ENCODE assay signal across 8 cellular contexts in genomic region chr12:107317751-107318553, GRCh38.
A peak's percentile ranks its signal among the peaks of the same experiment; 100 is the strongest.
DNase-seq lines count a peak whose midpoint lies in the region; ATAC-seq and TF ChIP-seq lines count a peak whose summit lies in the region.

No MANE protein-coding gene starts in this region.

- no peaks in the 10 kb centered on the region for H3K9me3 ChIP-seq in CD8-positive, alpha-beta T cell (ENCODE audit: low read length)
- H3K9me3 ChIP-seq in PC-3 (ENCODE audit: low read length): no peaks in the 10 kb centered on the region

- H3K36me3 ChIP-seq in CD8-positive, alpha-beta T cell (ENCODE audit: insufficient read depth, low read length): no peaks in the 10 kb centered on the region
- H3K36me3 ChIP-seq in PC-3 (ENCODE audit: low read depth, low read length): no peaks in the 10 kb centered on the region

- POLR2A ChIA-PET in CD8-positive, alpha-beta T cell (lab: Charles Lee): interaction anchor here (0.9 to 4.4 kb wide), 4 partner anchors 8 to 54 kb away, joined by 3 to 76 read pairs (median 8); no protein-coding TSS in a partner anchor
- POLR2A ChIA-PET in PC-3 (lab: Charles Lee; ENCODE audit: unreplicated experiment): no interaction called here

- no peaks in the 10 kb centered on the region for H3F3A ChIP-seq in PC-3 (ENCODE audit: low read length, unreplicated experiment)

- H3K4me3 Mint-ChIP-seq in CD8-positive, alpha-beta T cell: peak overlapping the region; percentile 87
- H3K4me3 Mint-ChIP-seq in natural killer cell treated with Interleukin-12 subunit alpha and Interleukin-12 subunit beta and Interleukin-15 and Interleukin-18, amount 100 ng/mL, for 72 hours: peak overlapping the region; percentile 87
- peak overlapping the region; percentile 74 to 81 for H3K4me3 Mint-ChIP-seq in stimulated activated naive B cell treated with anti-CD40 and anti-IgM and Interleukin-4, amounts not matched to agents 10 μg/mL and 1 μg/mL and 100 μg/mL, for 72 hours

- no peaks in the 10 kb centered on the region for H3K27me3 ChIP-seq in CD8-positive, alpha-beta T cell (ENCODE audit: insufficient read depth, low read length)
- peaks cover 12% of the 10 kb centered on the region; the same call in 1 of the 2 replicates for H3K27me3 ChIP-seq in PC-3 (ENCODE audit: low read length)

- CTCF ChIA-PET in CD8-positive, alpha-beta T cell (lab: Charles Lee): interaction anchor here (0.6 to 5.6 kb wide), 14 partner anchors 8 to 299 kb away, joined by 3 to 65 read pairs (median 3); no protein-coding TSS in a partner anchor
- CTCF ChIA-PET in PC-3 (lab: Charles Lee): no interaction called here

- H3K36me3 Mint-ChIP-seq in CD8-positive, alpha-beta T cell: peaks cover 11% of the 10 kb centered on the region
- H3K36me3 Mint-ChIP-seq in natural killer cell treated with Interleukin-12 subunit alpha and Interleukin-12 subunit beta and Interleukin-15 and Interleukin-18, amount 100 ng/mL, for 72 hours: no peaks in the 10 kb centered on the region
- H3K36me3 Mint-ChIP-seq in stimulated activated naive B cell treated with anti-CD40 and anti-IgM and Interleukin-4, amounts not matched to agents 10 μg/mL and 1 μg/mL and 100 μg/mL, for 72 hours: no peaks in the 10 kb centered on the region

- no peaks in the 10 kb centered on the region for H3K27me3 Mint-ChIP-seq in CD8-positive, alpha-beta T cell (ENCODE audit: low read depth)
- H3K27me3 Mint-ChIP-seq in natural killer cell treated with Interleukin-12 subunit alpha and Interleukin-12 subunit beta and Interleukin-15 and Interleukin-18, amount 100 ng/mL, for 72 hours: peaks cover 19 to 21% of the 10 kb centered on the region in 2 donors
- peaks cover 38 to 81% of the 10 kb centered on the region in 2 donors for H3K27me3 Mint-ChIP-seq in stimulated activated naive B cell treated with anti-CD40 and anti-IgM and Interleukin-4, amounts not matched to agents 10 μg/mL and 1 μg/mL and 100 μg/mL, for 72 hours

- H3K27ac ChIP-seq in CD8-positive, alpha-beta T cell (ENCODE audit: low read depth, low read length): peak overlapping the region; percentile 81
- H3K27ac ChIP-seq in PC-3 (ENCODE audit: low read length): no peak overlapping the region

- peaks cover 22% of the 10 kb centered on the region for H3K4me1 ChIP-seq in CD8-positive, alpha-beta T cell (ENCODE audit: insufficient read depth, low read length)
- peaks cover 9% of the 10 kb centered on the region for H3K4me1 ChIP-seq in PC-3 (ENCODE audit: insufficient read depth, low read length)

- peak overlapping the region; percentile 60 for H3K9ac ChIP-seq in PC-3 (ENCODE audit: low read length)

- peak overlapping the region; percentile 92 for H3K4me2 ChIP-seq in PC-3 (ENCODE audit: low read length)

- peaks cover 42% of the 10 kb centered on the region for H3K79me2 ChIP-seq in PC-3 (ENCODE audit: low read length)

- peaks cover 36% of the 10 kb centered on the region for H3K4me1 Mint-ChIP-seq in CD8-positive, alpha-beta T cell (ENCODE audit: low read depth)
- H3K4me1 Mint-ChIP-seq in natural killer cell treated with Interleukin-12 subunit alpha and Interleukin-12 subunit beta and Interleukin-15 and Interleukin-18, amount 100 ng/mL, for 72 hours (ENCODE audit: low read depth in 2 of 2): peaks cover 32 to 36% of the 10 kb centered on the region in 2 donors
- peaks cover 26 to 44% of the 10 kb centered on the region in 2 donors for H3K4me1 Mint-ChIP-seq in stimulated activated naive B cell treated with anti-CD40 and anti-IgM and Interleukin-4, amounts not matched to agents 10 μg/mL and 1 μg/mL and 100 μg/mL, for 72 hours

- peak; percentile 53 for ATAC-seq in CD8-positive, alpha-beta T cell
- ATAC-seq in PC-3 (peak; percentile 58), GM18517 (IDR thresholded peaks at IDR 0.05; ENCODE audit: unreplicated experiment) (no peak)
- peak; percentile 87 to 91 for ATAC-seq in natural killer cell treated with Interleukin-12 subunit alpha and Interleukin-12 subunit beta and Interleukin-15 and Interleukin-18, amount 100 ng/mL, for 72 hours
- peak; percentile 80 to 85 for ATAC-seq in stimulated activated naive B cell treated with anti-CD40 and anti-IgM and Interleukin-4, amounts not matched to agents 10 μg/mL and 1 μg/mL and 100 μg/mL, for 72 hours (replicated peaks)

- peak; percentile 48 for TF ChIP-seq CTCF in CD8-positive, alpha-beta T cell (IDR thresholded peaks at IDR 0.05)
- peak; percentile 60; the same call in 1 of the 2 replicates for TF ChIP-seq CTCF in PC-3 (conservative IDR thresholded peaks at IDR 0.05; ENCODE audit: low read depth, low read length)
- TF ChIP-seq CTCF in fibroblast of mammary gland (conservative IDR thresholded peaks at IDR 0.05; ENCODE audit: control insufficient read depth, insufficient read depth, low read depth, low read length): no peak

- peak overlapping the region; percentile 69 for H3K4me3 ChIP-seq in CD8-positive, alpha-beta T cell (ENCODE audit: low read depth, low read length)
- peak overlapping the region; percentile 81 for H3K4me3 ChIP-seq in PC-3 (ENCODE audit: low read length)
- peak overlapping the region; percentile 25 for H3K4me3 ChIP-seq in fibroblast of mammary gland (ENCODE audit: control insufficient read depth, low read depth, low read length)

- BruUV-seq in PC-3 (replicated peaks; lab: Mats Ljungman, UMichigan): no TSS peak

- intact Hi-C loops in CD8-positive, alpha-beta T cell (cut with DNase I, micrococcal nuclease): loop anchor here (1.0 to 10.0 kb wide), 11 partner anchors 54 to 1016 kb away; partner anchors contain the start of genes PWP1 (in 2 of the 2), CRY1 (in 1 of the 2) and TCP11L2 (in 1 of the 2)
- intact Hi-C loops in PC-3 (cut with micrococcal nuclease): no loop called here

- H3K27ac Mint-ChIP-seq in CD8-positive, alpha-beta T cell: peak overlapping the region; percentile 49
- H3K27ac Mint-ChIP-seq in natural killer cell treated with Interleukin-12 subunit alpha and Interleukin-12 subunit beta and Interleukin-15 and Interleukin-18, amount 100 ng/mL, for 72 hours: peak overlapping the region; percentile 63 to 66
- H3K27ac Mint-ChIP-seq in stimulated activated naive B cell treated with anti-CD40 and anti-IgM and Interleukin-4, amounts not matched to agents 10 μg/mL and 1 μg/mL and 100 μg/mL, for 72 hours: no peak overlapping the region

- peak overlapping the region; percentile 67 for H2AFZ ChIP-seq in PC-3 (ENCODE audit: low read length)

- no peaks in the 10 kb centered on the region for H4K20me1 ChIP-seq in PC-3 (ENCODE audit: low read length)

- no peaks in the 10 kb centered on the region for H3K9me2 ChIP-seq in PC-3 (replicated peaks; ENCODE audit: low read length)

- no peaks in the 10 kb centered on the region for H3K9me3 Mint-ChIP-seq in CD8-positive, alpha-beta T cell
- H3K9me3 Mint-ChIP-seq in natural killer cell treated with Interleukin-12 subunit alpha and Interleukin-12 subunit beta and Interleukin-15 and Interleukin-18, amount 100 ng/mL, for 72 hours: no peaks in the 10 kb centered on the region
- H3K9me3 Mint-ChIP-seq in stimulated activated naive B cell treated with anti-CD40 and anti-IgM and Interleukin-4, amounts not matched to agents 10 μg/mL and 1 μg/mL and 100 μg/mL, for 72 hours: no peaks in the 10 kb centered on the region

- DNase-seq in CD8-positive, alpha-beta T cell: peak; percentile 69 to 92 (median 82)
- DNase-seq in HT1080 (ENCODE audit: low read depth) (peak; percentile 71), PC-3 (peak; percentile 91), fibroblast of mammary gland (ENCODE audit: low read depth) (peak; percentile 65)
- DNase-seq in activated T-helper 1 cell treated with anti-CD3 and anti-CD28 coated beads, Interleukin-2, amount 50 U/mL, for 16 hours (ENCODE audit: low read depth in 1 of 2, low spot score in 1 of 2): peak; percentile 72 to 74
- peak; percentile 93 for DNase-seq in natural killer cell treated with Interleukin-12 subunit alpha and Interleukin-12 subunit beta and Interleukin-15 and Interleukin-18, amount 100 ng/mL, for 72 hours (ENCODE audit: low spot score)
- peak; percentile 57 for DNase-seq in stimulated activated naive B cell treated with anti-CD40 and anti-IgM and Interleukin-4, amounts not matched to agents 10 μg/mL and 1 μg/mL and 100 μg/mL, for 72 hours

Comparison
In these comparisons a context has a peak if more than half of its experiments do, and no peak if none do; other contexts are left out.
1. H3K4me3 ChIP-seq: peak in every context shown above with its lines; median percentile 81 in PC-3; 69 in CD8-positive, alpha-beta T cell; 25 in fibroblast of mammary gland.